ENCODE assay signal across 13 cellular contexts in genomic region chr15:61034793-61035710, GRCh38.
DNase-seq lines count a peak whose midpoint lies in the region; ATAC-seq and TF ChIP-seq lines count a peak whose summit lies in the region.
"Had no signal": no experiment of that assay in that cellular context is flagged by ENCODE, and none has a peak within 500 bp of the region (broad histone marks: within the 10 kb centered on the region; RNA-seq: fewer than 3 reads in every experiment).

No MANE protein-coding gene starts in this region.

- TF ChIP-seq POLR2A in uterus (IDR thresholded peaks at IDR 0.05) (no peak), erythroblast (IDR thresholded peaks at IDR 0.05; ENCODE audit: low read length) (no peak)

- H3K36me3 ChIP-seq in SJSA1 (no peaks in the 10 kb centered on the region), fibroblast of lung (ENCODE audit: control insufficient read depth, insufficient read depth, low read length) (no peaks in the 10 kb centered on the region), muscle layer of duodenum (ENCODE audit: control insufficient read depth in 1 of 2, insufficient read depth in 2 of 2, low read length in 2 of 2) (no peaks in the 10 kb centered on the region), uterus (no peaks in the 10 kb centered on the region)
- H3K36me3 ChIP-seq: MG63, spleen had no signal

- no peak overlapping the region for H3K9ac ChIP-seq in fibroblast of lung (ENCODE audit: insufficient read depth, low read length)

- no peak for ATAC-seq in HG03457 (IDR thresholded peaks at IDR 0.05; ENCODE audit: unreplicated experiment)
- ATAC-seq: WTC11 had no signal

- peak overlapping the region; percentile 71 for H3K4me2 ChIP-seq in fibroblast of lung (ENCODE audit: extremely low read depth, insufficient read depth, low read length)

- H4K20me1 ChIP-seq in fibroblast of lung (ENCODE audit: control insufficient read depth, extremely low read depth, insufficient read depth, low read length) = no peaks in the 10 kb centered on the region

- TF ChIP-seq CTCF in fibroblast of lung (conservative IDR thresholded peaks at IDR 0.05 in 1 of 2, IDR thresholded peaks at IDR 0.05 in 1 of 2; ENCODE audit: low read depth in 1 of 2, low read length in 2 of 2) (no peak), uterus (IDR thresholded peaks at IDR 0.05) (no peak)

- no peak overlapping the region for H2AFZ ChIP-seq in fibroblast of lung (ENCODE audit: low read length)

- no peak overlapping the region for H3K4me3 Mint-ChIP-seq in T-helper 2 cell treated with Interferon-gamma antibody and Interleukin-4, amounts not matched to agents 5 μg/mL and 100 μg/mL, for 36 hours
- H3K4me3 Mint-ChIP-seq: central memory CD8-positive, alpha-beta T cell; WTC11 had no signal

- H3K27ac Mint-ChIP-seq in T-helper 2 cell treated with Interferon-gamma antibody and Interleukin-4, amounts not matched to agents 5 μg/mL and 100 μg/mL, for 36 hours = no peak overlapping the region
- H3K27ac Mint-ChIP-seq: WTC11 had no signal

- H3K79me2 ChIP-seq in fibroblast of lung (ENCODE audit: control insufficient read depth, insufficient read depth, low read length) = no peaks in the 10 kb centered on the region

- DNase-seq in SJSA1 (ENCODE audit: low read depth in 1 of 2, low spot score in 2 of 2) = peak in 1 of 2 experiments; percentile 74
- DNase-seq in fibroblast of lung (ENCODE audit: low read depth in 2 of 2) = peak; percentile 79 to 80
- no peak for DNase-seq in uterus
- no peak for DNase-seq in erythroblast (lab: John Stamatoyannopoulos, UW)
- no peak for DNase-seq in T-helper 2 cell treated with Interferon-gamma antibody and Interleukin-4, amounts not matched to agents 5 μg/mL and 100 μg/mL, for 36 hours (ENCODE audit: low spot score)
- DNase-seq: MG63, NCI-H446 treated with DMSO at 0.1 percent for 48 hours, SHP77, spleen had no signal

- intact Hi-C loops in uterus (cut with DNase I; ENCODE audit: low total_unique reads) = no loop called here

- H3K9me3 ChIP-seq in SJSA1 (replicated peaks) = no peaks in the 10 kb centered on the region
- H3K9me3 ChIP-seq in fibroblast of lung (ENCODE audit: control insufficient read depth, insufficient read depth, low read depth, low read length) = no peaks in the 10 kb centered on the region
- H3K9me3 ChIP-seq in muscle layer of duodenum (ENCODE audit: control insufficient read depth in 1 of 2, low read length in 2 of 2) = no peaks in the 10 kb centered on the region
- H3K9me3 ChIP-seq in uterus = no peaks in the 10 kb centered on the region
- H3K9me3 ChIP-seq: MG63, spleen had no signal

- no peak overlapping the region for H3K4me3 ChIP-seq in SJSA1
- no peak overlapping the region for H3K4me3 ChIP-seq in fibroblast of lung (replicated peaks in 1 of 4; ENCODE audit: control extremely low read depth in 1 of 4, insufficient read depth in 1 of 4, low read depth in 3 of 4, low read length in 4 of 4)
- H3K4me3 ChIP-seq in muscle layer of duodenum (ENCODE audit: low read depth in 1 of 2, low read length in 2 of 2) = no peak overlapping the region
- H3K4me3 ChIP-seq in uterus = no peak overlapping the region
- H3K4me3 ChIP-seq: MG63, spleen had no signal

- H3K27me3 ChIP-seq in SJSA1 (replicated peaks) (no peaks in the 10 kb centered on the region), fibroblast of lung (ENCODE audit: control insufficient read depth, insufficient read depth, low read length) (no peaks in the 10 kb centered on the region), muscle layer of duodenum (ENCODE audit: low read depth, low read length) (no peaks in the 10 kb centered on the region), uterus (no peaks in the 10 kb centered on the region)
- H3K27me3 ChIP-seq: MG63, spleen had no signal

- no peaks in the 10 kb centered on the region for H3K9me3 Mint-ChIP-seq in T-helper 2 cell treated with Interferon-gamma antibody and Interleukin-4, amounts not matched to agents 5 μg/mL and 100 μg/mL, for 36 hours
- H3K9me3 Mint-ChIP-seq: central memory CD8-positive, alpha-beta T cell; WTC11 had no signal

- peaks cover 26% of the 10 kb centered on the region for H3K27me3 Mint-ChIP-seq in T-helper 2 cell treated with Interferon-gamma antibody and Interleukin-4, amounts not matched to agents 5 μg/mL and 100 μg/mL, for 36 hours (ENCODE audit: low read depth)

- H3K27ac ChIP-seq in SJSA1 (peak overlapping the region; percentile 63), fibroblast of lung (ENCODE audit: insufficient read depth, low read length) (peak overlapping the region; percentile 38), muscle layer of duodenum (ENCODE audit: low read length) (peak overlapping the region; percentile 36), uterus (peak overlapping the region; percentile 59 to 84)
- H3K27ac ChIP-seq: spleen had no signal

- H3K4me1 ChIP-seq in SJSA1 (replicated peaks) (peaks cover 21% of the 10 kb centered on the region), fibroblast of lung (ENCODE audit: control insufficient read depth, extremely low read depth, insufficient read depth, low read length) (peaks cover 2% of the 10 kb centered on the region), muscle layer of duodenum (ENCODE audit: control insufficient read depth in 1 of 2, insufficient read depth in 2 of 2, low read length in 2 of 2) (peaks cover 6 to 24% of the 10 kb centered on the region in 2 donors), uterus (peaks cover 0 to 7% of the 10 kb centered on the region in 2 donors)

- H3K4me1 Mint-ChIP-seq in T-helper 2 cell treated with Interferon-gamma antibody and Interleukin-4, amounts not matched to agents 5 μg/mL and 100 μg/mL, for 36 hours (ENCODE audit: low read depth) = no peaks in the 10 kb centered on the region
- H3K4me1 Mint-ChIP-seq: central memory CD8-positive, alpha-beta T cell had no signal

- H3K36me3 Mint-ChIP-seq in T-helper 2 cell treated with Interferon-gamma antibody and Interleukin-4, amounts not matched to agents 5 μg/mL and 100 μg/mL, for 36 hours (ENCODE audit: low read depth) = no peaks in the 10 kb centered on the region
- H3K36me3 Mint-ChIP-seq: WTC11 had no signal

Comparison
In these comparisons a context has a peak if more than half of its experiments do, and no peak if none do; other contexts are left out.
1. DNase-seq: peak in fibroblast of lung (2 of 2); none in uterus (0 of 2), erythroblast (0 of 2) and T-helper 2 cell treated with Interferon-gamma antibody and Interleukin-4, amounts not matched to agents 5 μg/mL and 100 μg/mL, for 36 hours (single experiment).
2. Peak in every context shown above with its lines, with median percentiles within 50 percentile points of each other: H3K27ac ChIP-seq.